Comparison of ENCODE assay signal across 1 cellular context in the genomic region with DNA sequence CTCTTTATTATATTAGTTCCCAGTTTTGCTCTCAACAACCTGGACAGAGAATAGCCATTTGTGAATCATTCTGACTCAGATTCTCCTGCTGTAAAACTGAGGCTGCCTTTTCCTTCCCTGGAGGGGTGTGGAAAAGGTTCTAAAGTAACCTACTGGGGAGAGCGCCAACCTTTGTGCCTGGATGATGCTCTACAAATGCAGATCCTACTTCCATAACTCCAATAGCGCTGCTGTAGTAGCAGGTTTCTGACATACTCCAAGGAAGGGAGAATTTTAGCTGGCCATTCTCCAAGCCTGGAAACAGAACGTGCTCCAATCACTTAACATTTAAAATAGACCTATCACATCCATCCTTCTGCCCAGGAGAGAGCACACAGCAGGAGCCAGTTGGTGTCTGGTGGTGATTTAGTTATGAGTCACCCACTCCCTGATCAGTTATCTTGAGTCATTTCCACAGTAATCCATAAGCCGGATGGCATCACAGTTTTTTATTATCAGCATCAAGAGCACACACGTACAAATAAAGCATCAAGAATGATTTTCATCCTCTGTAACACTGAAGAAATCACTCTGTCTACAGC.
TF ChIP-seq lines count a peak whose summit lies in the region.

No MANE protein-coding gene starts in this region.

TF ChIP-seq in HepG2, 621 proteins besides CTCF, POLR2A, EP300 and RAD21 (continued from another document):
- TF ChIP-seq, protein P1, sequence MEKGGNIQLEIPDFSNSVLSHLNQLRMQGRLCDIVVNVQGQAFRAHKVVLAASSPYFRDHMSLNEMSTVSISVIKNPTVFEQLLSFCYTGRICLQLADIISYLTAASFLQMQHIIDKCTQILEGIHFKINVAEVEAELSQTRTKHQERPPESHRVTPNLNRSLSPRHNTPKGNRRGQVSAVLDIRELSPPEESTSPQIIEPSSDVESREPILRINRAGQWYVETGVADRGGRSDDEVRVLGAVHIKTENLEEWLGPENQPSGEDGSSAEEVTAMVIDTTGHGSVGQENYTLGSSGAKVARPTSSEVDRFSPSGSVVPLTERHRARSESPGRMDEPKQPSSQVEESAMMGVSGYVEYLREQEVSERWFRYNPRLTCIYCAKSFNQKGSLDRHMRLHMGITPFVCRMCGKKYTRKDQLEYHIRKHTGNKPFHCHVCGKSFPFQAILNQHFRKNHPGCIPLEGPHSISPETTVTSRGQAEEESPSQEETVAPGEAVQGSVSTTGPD (CRISPR knock-in tag; IDR thresholded peaks at IDR 0.05) = no peak
- TF ChIP-seq SP2 (CRISPR knock-in tag; IDR thresholded peaks at IDR 0.05) (no peak), PRPF4 (IDR thresholded peaks at IDR 0.05; ENCODE audit: low read depth, low read length, poor library complexity, severe bottlenecking) (no peak), AHR (CRISPR knock-in tag; IDR thresholded peaks at IDR 0.05) (no peak), PHF21A (CRISPR knock-in tag; IDR thresholded peaks at IDR 0.05) (no peak), NKX3-1 (CRISPR knock-in tag; IDR thresholded peaks at IDR 0.05) (no peak), U2AF2 (IDR thresholded peaks at IDR 0.05; ENCODE audit: low read depth, low read length) (no peak), ZNF121 (CRISPR knock-in tag; IDR thresholded peaks at IDR 0.05) (no peak)
- TF ChIP-seq, protein P2, sequence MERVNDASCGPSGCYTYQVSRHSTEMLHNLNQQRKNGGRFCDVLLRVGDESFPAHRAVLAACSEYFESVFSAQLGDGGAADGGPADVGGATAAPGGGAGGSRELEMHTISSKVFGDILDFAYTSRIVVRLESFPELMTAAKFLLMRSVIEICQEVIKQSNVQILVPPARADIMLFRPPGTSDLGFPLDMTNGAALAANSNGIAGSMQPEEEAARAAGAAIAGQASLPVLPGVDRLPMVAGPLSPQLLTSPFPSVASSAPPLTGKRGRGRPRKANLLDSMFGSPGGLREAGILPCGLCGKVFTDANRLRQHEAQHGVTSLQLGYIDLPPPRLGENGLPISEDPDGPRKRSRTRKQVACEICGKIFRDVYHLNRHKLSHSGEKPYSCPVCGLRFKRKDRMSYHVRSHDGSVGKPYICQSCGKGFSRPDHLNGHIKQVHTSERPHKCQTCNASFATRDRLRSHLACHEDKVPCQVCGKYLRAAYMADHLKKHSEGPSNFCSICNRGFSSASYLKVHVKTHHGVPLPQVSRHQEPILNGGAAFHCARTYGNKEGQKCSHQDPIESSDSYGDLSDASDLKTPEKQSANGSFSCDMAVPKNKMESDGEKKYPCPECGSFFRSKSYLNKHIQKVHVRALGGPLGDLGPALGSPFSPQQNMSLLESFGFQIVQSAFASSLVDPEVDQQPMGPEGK (CRISPR knock-in tag; IDR thresholded peaks at IDR 0.05) = no peak
- TF ChIP-seq, protein P3, sequence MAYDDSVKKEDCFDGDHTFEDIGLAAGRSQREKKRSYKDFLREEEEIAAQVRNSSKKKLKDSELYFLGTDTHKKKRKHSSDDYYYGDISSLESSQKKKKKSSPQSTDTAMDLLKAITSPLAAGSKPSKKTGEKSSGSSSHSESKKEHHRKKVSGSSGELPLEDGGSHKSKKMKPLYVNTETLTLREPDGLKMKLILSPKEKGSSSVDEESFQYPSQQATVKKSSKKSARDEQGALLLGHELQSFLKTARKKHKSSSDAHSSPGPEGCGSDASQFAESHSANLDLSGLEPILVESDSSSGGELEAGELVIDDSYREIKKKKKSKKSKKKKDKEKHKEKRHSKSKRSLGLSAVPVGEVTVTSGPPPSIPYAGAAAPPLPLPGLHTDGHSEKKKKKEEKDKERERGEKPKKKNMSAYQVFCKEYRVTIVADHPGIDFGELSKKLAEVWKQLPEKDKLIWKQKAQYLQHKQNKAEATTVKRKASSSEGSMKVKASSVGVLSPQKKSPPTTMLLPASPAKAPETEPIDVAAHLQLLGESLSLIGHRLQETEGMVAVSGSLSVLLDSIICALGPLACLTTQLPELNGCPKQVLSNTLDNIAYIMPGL (CRISPR knock-in tag; IDR thresholded peaks at IDR 0.05; ENCODE audit: borderline replicate concordance in 1 of 2, low read depth in 1 of 2) = no peak
